24 cellular contexts compared by ENCODE assay signal in the genomic region with DNA sequence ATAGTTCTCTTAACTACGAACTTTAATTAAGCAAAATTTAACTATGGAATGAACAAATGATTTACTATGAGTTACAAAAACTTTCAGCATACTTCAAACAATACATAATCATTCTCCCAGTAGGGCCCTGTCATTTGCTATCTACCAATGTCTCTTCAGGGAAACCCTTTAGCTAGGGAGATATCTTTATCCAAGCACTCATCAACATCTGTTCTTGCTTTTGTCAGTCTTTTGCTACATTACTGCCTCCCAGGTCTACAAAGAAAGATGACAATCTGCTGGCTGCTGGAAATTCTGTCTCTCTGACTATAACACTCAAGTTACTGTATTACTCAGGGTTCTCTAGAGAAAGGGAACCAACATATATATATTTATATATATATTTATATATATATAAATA.
DNase-seq lines count a peak whose midpoint lies in the region; ATAC-seq and TF ChIP-seq lines count a peak whose summit lies in the region.
"Had no signal": no experiment of that assay in that cellular context is flagged by ENCODE, and none has a peak within 500 bp of the region (broad histone marks: within the 10 kb centered on the region; RNA-seq: fewer than 3 reads in every experiment).

No MANE protein-coding gene starts in this region.

- 16% methylated on average over 1 of the region's 1 CpG for WGBS in SK-N-SH (ENCODE audit: low lambda C conversion rate)
- WGBS in mesendoderm (ENCODE audit: extremely low coverage, insufficient coverage, low lambda C conversion rate), result 100% methylated on average over 1 of the region's 1 CpG

- peak; percentile 2 for DNase-seq in DMS 273 (lab: John Stamatoyannopoulos, UW; ENCODE audit: unreplicated experiment)
- no peak for DNase-seq in DMS 273 treated with DMSO at 0.1 percent for 48 hours (lab: John Stamatoyannopoulos, UW)
- DNase-seq in SK-N-SH, result peak; percentile 29
- peak; percentile 6 for DNase-seq in NCI-H524 treated with DMSO at 0.1 percent for 48 hours (lab: John Stamatoyannopoulos, UW)
- DNase-seq in mesendoderm, result peak; percentile 37
- no peak for DNase-seq in NCI-H1092 treated with DMSO at 0.1 percent for 48 hours (lab: John Stamatoyannopoulos, UW)
- DNase-seq: CD4-positive, alpha-beta memory T cell; DND-41; H7; MM.1S; NCI-H1105 treated with DMSO at 0.1 percent for 48 hours; NCI-H2081; NCI-H2227 treated with DMSO at 0.1 percent for 48 hours; NCI-H526; SW 1271; T-helper 17 cell had no signal

- H3K4me3 ChIP-seq in SK-N-SH (ENCODE audit: low read depth in 2 of 2, low read length in 1 of 2), result no peak overlapping the region
- no peak overlapping the region for H3K4me3 ChIP-seq in mesendoderm (ENCODE audit: low read length)
- H3K4me3 ChIP-seq: BLaER1 treated with 17β-estradiol and CSF1 and Interleukin-3, amounts not matched to agents 10 nM and 100 nM; GM12878; K562; SJSA1 had no signal

- H3K79me2 ChIP-seq in SK-N-SH (ENCODE audit: insufficient read depth), result no peaks in the 10 kb centered on the region
- no peaks in the 10 kb centered on the region for H3K79me2 ChIP-seq in mesendoderm (ENCODE audit: control insufficient read depth, insufficient read depth, low read length)

- ATAC-seq in SK-N-SH treated with all-trans-retinoic acid at 6 μM for 48 hours, result no peak
- ATAC-seq in GM18511 (IDR thresholded peaks at IDR 0.05; ENCODE audit: unreplicated experiment), result no peak
- ATAC-seq: GM12878, K562, Right ventricle myocardium inferior, T-helper 17 cell had no signal

- H3K4me1 ChIP-seq in SK-N-SH (ENCODE audit: control insufficient read depth in 1 of 2, insufficient read depth in 2 of 2, low read depth in 1 of 2, low read length in 1 of 2) (no peaks in the 10 kb centered on the region), mesendoderm (ENCODE audit: control insufficient read depth, low read depth, low read length) (no peaks in the 10 kb centered on the region)
- H3K4me1 ChIP-seq: SJSA1 had no signal

- H3K27ac ChIP-seq in SK-N-SH (ENCODE audit: low read depth in 2 of 2, low read length in 1 of 2) (no peak overlapping the region), mesendoderm (ENCODE audit: low read depth, low read length) (no peak overlapping the region)
- H3K27ac ChIP-seq: 22Rv1; BLaER1 treated with 17β-estradiol and CSF1 and Interleukin-3, amounts not matched to agents 10 nM and 100 nM; SJSA1 had no signal

- POLR2A ChIA-PET in SK-N-SH (lab: Yijun Ruan, JAX), result no interaction called here

- no peak overlapping the region for H3K18ac ChIP-seq in mesendoderm (ENCODE audit: low read length)

- no peak overlapping the region for H3K9ac ChIP-seq in SK-N-SH
- H3K9ac ChIP-seq in mesendoderm (ENCODE audit: low read length), result no peak overlapping the region
- H3K9ac ChIP-seq: BLaER1 treated with 17β-estradiol and CSF1 and Interleukin-3, amounts not matched to agents 10 nM and 100 nM had no signal

- no peaks in the 10 kb centered on the region for H3K79me1 ChIP-seq in mesendoderm (ENCODE audit: low read length)

- CTCF ChIA-PET in SK-N-SH (lab: Yijun Ruan, JAX), result no interaction called here

- no peak overlapping the region for H2AK5ac ChIP-seq in mesendoderm (ENCODE audit: low read length)

- no peak overlapping the region for H4K8ac ChIP-seq in mesendoderm (ENCODE audit: low read depth, low read length)

- H3K56ac ChIP-seq in mesendoderm (ENCODE audit: low read length), result no peak overlapping the region

- H3K23ac ChIP-seq in mesendoderm (ENCODE audit: low read length), result no peak overlapping the region

- no peak for TF ChIP-seq CTCF in SK-N-SH (IDR thresholded peaks at IDR 0.05)

- no peak overlapping the region for H2BK120ac ChIP-seq in mesendoderm (ENCODE audit: low read depth, low read length)

- H2AFZ ChIP-seq in SK-N-SH (ENCODE audit: low read depth), result no peak overlapping the region

- H3K9me2 ChIP-seq in SK-N-SH, result no peaks in the 10 kb centered on the region

- H4K5ac ChIP-seq in mesendoderm (ENCODE audit: low read length), result no peak overlapping the region

- TF ChIP-seq EP300 in SK-N-SH (IDR thresholded peaks at IDR 0.05; ENCODE audit: borderline replicate concordance in 1 of 2, low read depth in 1 of 2, low read length in 1 of 2), result peak in 1 of 2 experiments; percentile 80; a peak in 2 of 4 replicates

- no peak overlapping the region for H2BK15ac ChIP-seq in mesendoderm (replicated peaks; ENCODE audit: low read depth)

- H3K4me2 ChIP-seq in SK-N-SH, result no peak overlapping the region
- H3K4me2 ChIP-seq in mesendoderm (ENCODE audit: low read length), result no peak overlapping the region
- H3K4me2 ChIP-seq: BLaER1 treated with 17β-estradiol and CSF1 and Interleukin-3, amounts not matched to agents 10 nM and 100 nM had no signal

- H3K27me3 ChIP-seq in SK-N-SH (ENCODE audit: insufficient read depth), result no peaks in the 10 kb centered on the region
- H3K27me3 ChIP-seq in mesendoderm (ENCODE audit: insufficient read depth, low read length, poor library complexity), result no peaks in the 10 kb centered on the region
- H3K27me3 ChIP-seq: BLaER1 treated with 17β-estradiol and CSF1 and Interleukin-3, amounts not matched to agents 10 nM and 100 nM; SJSA1 had no signal

- H3F3A ChIP-seq in SK-N-SH (replicated peaks; ENCODE audit: insufficient read depth), result no peaks in the 10 kb centered on the region

- no peaks in the 10 kb centered on the region for H3K9me3 ChIP-seq in SK-N-SH
- H3K9me3 ChIP-seq: BLaER1 treated with 17β-estradiol and CSF1 and Interleukin-3, amounts not matched to agents 10 nM and 100 nM; SJSA1 had no signal

- H2BK5ac ChIP-seq in mesendoderm (ENCODE audit: low read length), result no peak overlapping the region

- H3K36me3 ChIP-seq in SK-N-SH (replicated peaks in 1 of 2; ENCODE audit: control insufficient read depth in 1 of 2, insufficient read depth in 2 of 2, low read length in 1 of 2) (no peaks in the 10 kb centered on the region), mesendoderm (ENCODE audit: control insufficient read depth, insufficient read depth, low read length) (no peaks in the 10 kb centered on the region)
- H3K36me3 ChIP-seq: BLaER1 treated with 17β-estradiol and CSF1 and Interleukin-3, amounts not matched to agents 10 nM and 100 nM; SJSA1 had no signal

- H4K20me1 ChIP-seq in SK-N-SH (ENCODE audit: insufficient read depth), result no peaks in the 10 kb centered on the region
- H4K20me1 ChIP-seq: BLaER1 treated with 17β-estradiol and CSF1 and Interleukin-3, amounts not matched to agents 10 nM and 100 nM had no signal

- TF ChIP-seq RAD21 in SK-N-SH (IDR thresholded peaks at IDR 0.05; ENCODE audit: low read length), result peak; percentile 23; the same call in 1 of the 2 replicates

- H3K4ac ChIP-seq in mesendoderm (ENCODE audit: low read depth, low read length), result no peak overlapping the region

TF ChIP-seq in SK-N-SH, 30 proteins besides CTCF, POLR2A, EP300 and RAD21:
- TF ChIP-seq RXRA (IDR thresholded peaks at IDR 0.05; ENCODE audit: borderline replicate concordance, low read depth) (no peak), GATA2 (CRISPR knock-in tag; IDR thresholded peaks at IDR 0.05) (peak; percentile 85), RCOR1 (IDR thresholded peaks at IDR 0.05; ENCODE audit: low read length) (peak; percentile 75; the same call in 1 of the 2 replicates), POLR2AphosphoS5 (IDR thresholded peaks at IDR 0.05; ENCODE audit: low read depth, low read length) (no peak), CHD2 (IDR thresholded peaks at IDR 0.05; ENCODE audit: low read length, partially characterized antibody) (peak; percentile 64), FOSL2 (IDR thresholded peaks at IDR 0.05; ENCODE audit: borderline replicate concordance, low read depth) (no peak)

TF ChIP-seq in SK-N-SH treated with all-trans-retinoic acid at 6 μM for 48 hours, 23 proteins besides CTCF, POLR2A, EP300 and RAD21 (continues in another document):
- TF ChIP-seq ZNF70 (CRISPR knock-in tag; IDR thresholded peaks at IDR 0.05) (no peak), SNAI2 (CRISPR knock-in tag; IDR thresholded peaks at IDR 0.05) (no peak), BACH2 (CRISPR knock-in tag; IDR thresholded peaks at IDR 0.05; ENCODE audit: borderline replicate concordance) (no peak), ZFP30 (CRISPR knock-in tag; IDR thresholded peaks at IDR 0.05) (no peak), ZC3H10 (CRISPR knock-in tag; IDR thresholded peaks at IDR 0.05) (no peak), TOX (CRISPR knock-in tag; IDR thresholded peaks at IDR 0.05; ENCODE audit: borderline replicate concordance) (no peak), ARNTL (CRISPR knock-in tag; IDR thresholded peaks at IDR 0.05; ENCODE audit: borderline replicate concordance, low read depth) (no peak), ISL1 (CRISPR knock-in tag; IDR thresholded peaks at IDR 0.05) (no peak), OSR1 (CRISPR knock-in tag; IDR thresholded peaks at IDR 0.05) (no peak)
- TF ChIP-seq, protein P1, sequence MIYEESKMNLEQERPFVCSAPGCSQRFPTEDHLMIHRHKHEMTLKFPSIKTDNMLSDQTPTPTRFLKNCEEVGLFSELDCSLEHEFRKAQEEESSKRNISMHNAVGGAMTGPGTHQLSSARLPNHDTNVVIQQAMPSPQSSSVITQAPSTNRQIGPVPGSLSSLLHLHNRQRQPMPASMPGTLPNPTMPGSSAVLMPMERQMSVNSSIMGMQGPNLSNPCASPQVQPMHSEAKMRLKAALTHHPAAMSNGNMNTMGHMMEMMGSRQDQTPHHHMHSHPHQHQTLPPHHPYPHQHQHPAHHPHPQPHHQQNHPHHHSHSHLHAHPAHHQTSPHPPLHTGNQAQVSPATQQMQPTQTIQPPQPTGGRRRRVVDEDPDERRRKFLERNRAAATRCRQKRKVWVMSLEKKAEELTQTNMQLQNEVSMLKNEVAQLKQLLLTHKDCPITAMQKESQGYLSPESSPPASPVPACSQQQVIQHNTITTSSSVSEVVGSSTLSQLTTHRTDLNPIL (CRISPR knock-in tag; IDR thresholded peaks at IDR 0.05; ENCODE audit: low read depth), result no peak

Comparison
In these comparisons a context has a peak if more than half of its experiments do, and no peak if none do; other contexts are left out.
1. DNase-seq: peak in DMS 273 (single experiment), SK-N-SH (single experiment), NCI-H524 treated with DMSO at 0.1 percent for 48 hours (single experiment) and mesendoderm (single experiment); none in DMS 273 treated with DMSO at 0.1 percent for 48 hours (single experiment) and NCI-H1092 treated with DMSO at 0.1 percent for 48 hours (single experiment).